2 cellular contexts compared by ENCODE assay signal in the genomic region with DNA sequence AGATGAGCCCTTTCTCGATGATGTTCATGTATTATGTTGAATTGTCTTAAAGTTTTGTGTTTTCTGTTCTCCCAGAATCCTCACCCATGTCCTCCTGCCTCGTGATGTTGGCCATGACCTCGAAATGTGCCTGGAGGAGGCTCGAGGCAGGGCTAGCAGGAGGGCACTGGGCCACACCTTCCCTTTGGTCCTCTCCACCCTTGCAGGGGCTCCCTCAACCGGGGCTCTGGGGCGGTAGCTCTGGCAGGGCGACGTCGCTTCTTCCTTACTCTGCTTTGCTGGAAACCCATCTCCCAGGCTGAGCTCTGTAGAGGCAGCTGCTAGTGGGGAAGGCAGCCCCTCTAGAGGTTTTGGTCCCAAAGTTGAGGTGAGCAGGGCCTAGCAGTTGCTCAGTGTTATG.
TF ChIP-seq lines count a peak whose summit lies in the region.

No MANE protein-coding gene starts in this region.

TF ChIP-seq in liver, 16 proteins besides CTCF, POLR2A, EP300 and RAD21:
- no peak for TF ChIP-seq GABPA (IDR thresholded peaks at IDR 0.05 in 1 of 2, conservative IDR thresholded peaks at IDR 0.05 in 1 of 2)
- TF ChIP-seq SP1 (IDR thresholded peaks at IDR 0.05) = no peak
- TF ChIP-seq JUND (IDR thresholded peaks at IDR 0.05) = no peak
- TF ChIP-seq, protein P1, sequence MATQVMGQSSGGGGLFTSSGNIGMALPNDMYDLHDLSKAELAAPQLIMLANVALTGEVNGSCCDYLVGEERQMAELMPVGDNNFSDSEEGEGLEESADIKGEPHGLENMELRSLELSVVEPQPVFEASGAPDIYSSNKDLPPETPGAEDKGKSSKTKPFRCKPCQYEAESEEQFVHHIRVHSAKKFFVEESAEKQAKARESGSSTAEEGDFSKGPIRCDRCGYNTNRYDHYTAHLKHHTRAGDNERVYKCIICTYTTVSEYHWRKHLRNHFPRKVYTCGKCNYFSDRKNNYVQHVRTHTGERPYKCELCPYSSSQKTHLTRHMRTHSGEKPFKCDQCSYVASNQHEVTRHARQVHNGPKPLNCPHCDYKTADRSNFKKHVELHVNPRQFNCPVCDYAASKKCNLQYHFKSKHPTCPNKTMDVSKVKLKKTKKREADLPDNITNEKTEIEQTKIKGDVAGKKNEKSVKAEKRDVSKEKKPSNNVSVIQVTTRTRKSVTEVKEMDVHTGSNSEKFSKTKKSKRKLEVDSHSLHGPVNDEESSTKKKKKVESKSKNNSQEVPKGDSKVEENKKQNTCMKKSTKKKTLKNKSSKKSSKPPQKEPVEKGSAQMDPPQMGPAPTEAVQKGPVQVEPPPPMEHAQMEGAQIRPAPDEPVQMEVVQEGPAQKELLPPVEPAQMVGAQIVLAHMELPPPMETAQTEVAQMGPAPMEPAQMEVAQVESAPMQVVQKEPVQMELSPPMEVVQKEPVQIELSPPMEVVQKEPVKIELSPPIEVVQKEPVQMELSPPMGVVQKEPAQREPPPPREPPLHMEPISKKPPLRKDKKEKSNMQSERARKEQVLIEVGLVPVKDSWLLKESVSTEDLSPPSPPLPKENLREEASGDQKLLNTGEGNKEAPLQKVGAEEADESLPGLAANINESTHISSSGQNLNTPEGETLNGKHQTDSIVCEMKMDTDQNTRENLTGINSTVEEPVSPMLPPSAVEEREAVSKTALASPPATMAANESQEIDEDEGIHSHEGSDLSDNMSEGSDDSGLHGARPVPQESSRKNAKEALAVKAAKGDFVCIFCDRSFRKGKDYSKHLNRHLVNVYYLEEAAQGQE (IDR thresholded peaks at IDR 0.05) = no peak
- TF ChIP-seq TAF1 (conservative IDR thresholded peaks at IDR 0.05) = no peak

TF ChIP-seq in HepG2, 621 proteins besides CTCF, POLR2A, EP300 and RAD21:
- TF ChIP-seq HNRNPK (IDR thresholded peaks at IDR 0.05; ENCODE audit: low read depth, low read length, poor library complexity, severe bottlenecking) = no peak
- TF ChIP-seq, protein P2, sequence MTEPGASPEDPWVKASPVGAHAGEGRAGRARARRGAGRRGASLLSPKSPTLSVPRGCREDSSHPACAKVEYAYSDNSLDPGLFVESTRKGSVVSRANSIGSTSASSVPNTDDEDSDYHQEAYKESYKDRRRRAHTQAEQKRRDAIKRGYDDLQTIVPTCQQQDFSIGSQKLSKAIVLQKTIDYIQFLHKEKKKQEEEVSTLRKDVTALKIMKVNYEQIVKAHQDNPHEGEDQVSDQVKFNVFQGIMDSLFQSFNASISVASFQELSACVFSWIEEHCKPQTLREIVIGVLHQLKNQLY (CRISPR knock-in tag; IDR thresholded peaks at IDR 0.05) = no peak
- no peak for TF ChIP-seq CAMTA2 (CRISPR knock-in tag; IDR thresholded peaks at IDR 0.05; ENCODE audit: borderline replicate concordance)
- TF ChIP-seq, protein P3, sequence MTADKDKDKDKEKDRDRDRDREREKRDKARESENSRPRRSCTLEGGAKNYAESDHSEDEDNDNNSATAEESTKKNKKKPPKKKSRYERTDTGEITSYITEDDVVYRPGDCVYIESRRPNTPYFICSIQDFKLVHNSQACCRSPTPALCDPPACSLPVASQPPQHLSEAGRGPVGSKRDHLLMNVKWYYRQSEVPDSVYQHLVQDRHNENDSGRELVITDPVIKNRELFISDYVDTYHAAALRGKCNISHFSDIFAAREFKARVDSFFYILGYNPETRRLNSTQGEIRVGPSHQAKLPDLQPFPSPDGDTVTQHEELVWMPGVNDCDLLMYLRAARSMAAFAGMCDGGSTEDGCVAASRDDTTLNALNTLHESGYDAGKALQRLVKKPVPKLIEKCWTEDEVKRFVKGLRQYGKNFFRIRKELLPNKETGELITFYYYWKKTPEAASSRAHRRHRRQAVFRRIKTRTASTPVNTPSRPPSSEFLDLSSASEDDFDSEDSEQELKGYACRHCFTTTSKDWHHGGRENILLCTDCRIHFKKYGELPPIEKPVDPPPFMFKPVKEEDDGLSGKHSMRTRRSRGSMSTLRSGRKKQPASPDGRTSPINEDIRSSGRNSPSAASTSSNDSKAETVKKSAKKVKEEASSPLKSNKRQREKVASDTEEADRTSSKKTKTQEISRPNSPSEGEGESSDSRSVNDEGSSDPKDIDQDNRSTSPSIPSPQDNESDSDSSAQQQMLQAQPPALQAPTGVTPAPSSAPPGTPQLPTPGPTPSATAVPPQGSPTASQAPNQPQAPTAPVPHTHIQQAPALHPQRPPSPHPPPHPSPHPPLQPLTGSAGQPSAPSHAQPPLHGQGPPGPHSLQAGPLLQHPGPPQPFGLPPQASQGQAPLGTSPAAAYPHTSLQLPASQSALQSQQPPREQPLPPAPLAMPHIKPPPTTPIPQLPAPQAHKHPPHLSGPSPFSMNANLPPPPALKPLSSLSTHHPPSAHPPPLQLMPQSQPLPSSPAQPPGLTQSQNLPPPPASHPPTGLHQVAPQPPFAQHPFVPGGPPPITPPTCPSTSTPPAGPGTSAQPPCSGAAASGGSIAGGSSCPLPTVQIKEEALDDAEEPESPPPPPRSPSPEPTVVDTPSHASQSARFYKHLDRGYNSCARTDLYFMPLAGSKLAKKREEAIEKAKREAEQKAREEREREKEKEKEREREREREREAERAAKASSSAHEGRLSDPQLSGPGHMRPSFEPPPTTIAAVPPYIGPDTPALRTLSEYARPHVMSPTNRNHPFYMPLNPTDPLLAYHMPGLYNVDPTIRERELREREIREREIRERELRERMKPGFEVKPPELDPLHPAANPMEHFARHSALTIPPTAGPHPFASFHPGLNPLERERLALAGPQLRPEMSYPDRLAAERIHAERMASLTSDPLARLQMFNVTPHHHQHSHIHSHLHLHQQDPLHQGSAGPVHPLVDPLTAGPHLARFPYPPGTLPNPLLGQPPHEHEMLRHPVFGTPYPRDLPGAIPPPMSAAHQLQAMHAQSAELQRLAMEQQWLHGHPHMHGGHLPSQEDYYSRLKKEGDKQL (CRISPR knock-in tag; IDR thresholded peaks at IDR 0.05; ENCODE audit: low read depth) = no peak
- no peak for TF ChIP-seq ZNF572 (CRISPR knock-in tag; IDR thresholded peaks at IDR 0.05)
- TF ChIP-seq HOXA3 (CRISPR knock-in tag; IDR thresholded peaks at IDR 0.05) = no peak
TF ChIP-seq in HepG2: peak in this region for 0.
